ENCODE assay signal across 1 cellular context in the genomic region with DNA sequence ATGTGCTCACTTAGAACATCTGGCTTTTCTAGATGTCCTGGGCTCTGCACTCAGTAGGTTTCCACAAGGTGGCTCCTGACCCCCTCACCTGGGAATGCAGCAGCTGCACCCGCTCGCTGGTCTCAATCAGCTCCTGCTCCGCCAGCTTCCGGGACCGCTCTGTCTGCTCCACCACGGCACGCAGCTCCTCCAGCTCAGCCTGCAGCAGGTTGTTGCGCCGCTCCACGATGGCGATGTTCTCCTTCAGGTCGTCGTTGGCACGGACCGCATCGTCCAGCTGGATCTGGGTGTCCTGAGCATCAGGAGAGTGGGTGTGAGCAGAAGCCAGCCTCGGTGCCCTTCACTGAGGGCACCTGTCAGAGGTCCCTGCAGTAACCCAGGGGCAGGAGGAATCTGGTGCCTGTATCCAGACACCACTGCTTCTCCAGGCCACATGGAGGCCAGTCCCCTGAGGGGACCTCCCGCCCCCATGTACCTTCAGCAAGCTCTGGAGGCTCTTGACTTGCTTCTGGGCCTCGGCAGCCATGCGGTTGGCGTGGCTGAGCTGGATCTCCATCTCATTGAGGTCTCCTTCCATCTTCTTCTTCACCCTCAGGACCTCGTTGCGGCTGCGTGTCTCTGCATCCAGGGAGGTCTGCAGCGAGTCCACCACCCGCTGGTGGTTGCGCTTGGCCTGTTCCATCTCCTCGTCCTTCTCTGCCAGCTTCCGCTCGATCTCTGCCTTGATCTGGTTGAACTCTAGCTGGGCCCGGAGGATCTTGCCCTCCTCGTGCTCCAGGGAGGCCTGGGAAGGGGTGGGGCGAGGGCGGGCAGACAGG.
TF ChIP-seq lines count a peak whose summit lies in the region.

No MANE protein-coding gene starts in this region.

TF ChIP-seq in HepG2, 621 proteins besides CTCF, POLR2A, EP300 and RAD21 (continues in another document):
- TF ChIP-seq ELF3 (CRISPR knock-in tag; IDR thresholded peaks at IDR 0.05) (peak; percentile 67), ZNF263 (CRISPR knock-in tag; IDR thresholded peaks at IDR 0.05) (no peak), ZSCAN12 (CRISPR knock-in tag; IDR thresholded peaks at IDR 0.05) (no peak), U2AF2 (IDR thresholded peaks at IDR 0.05; ENCODE audit: low read depth, low read length) (no peak), TBX2 (CRISPR knock-in tag; IDR thresholded peaks at IDR 0.05; ENCODE audit: borderline replicate concordance) (0 out of 2 replicates have a peak, but pooled peaks have one; percentile 3), FOXA1 (IDR thresholded peaks at IDR 0.05) (no peak), FOXA1 (CRISPR knock-in tag; IDR thresholded peaks at IDR 0.05) (no peak), ZSCAN20 (CRISPR knock-in tag; IDR thresholded peaks at IDR 0.05; ENCODE audit: borderline replicate concordance) (no peak), ERF (CRISPR knock-in tag; IDR thresholded peaks at IDR 0.05) (no peak), CCAR2 (optimal IDR thresholded peaks at IDR 0.05; ENCODE audit: low read depth, low read length) (no peak), ZNF468 (CRISPR knock-in tag; IDR thresholded peaks at IDR 0.05) (no peak), PREB (CRISPR knock-in tag; IDR thresholded peaks at IDR 0.05) (no peak), ZBTB44 (CRISPR knock-in tag; IDR thresholded peaks at IDR 0.05) (no peak), ZNF558 (CRISPR knock-in tag; IDR thresholded peaks at IDR 0.05; ENCODE audit: borderline replicate concordance) (no peak), ZFP41 (CRISPR knock-in tag; IDR thresholded peaks at IDR 0.05; ENCODE audit: borderline replicate concordance) (no peak), NONO (IDR thresholded peaks at IDR 0.05) (no peak), NONO (CRISPR knock-in tag; conservative IDR thresholded peaks at IDR 0.05) (no peak), ZNF782 (CRISPR knock-in tag; IDR thresholded peaks at IDR 0.05; ENCODE audit: borderline replicate concordance) (no peak), HDAC1 (CRISPR knock-in tag; IDR thresholded peaks at IDR 0.05) (no peak), ZNF710 (CRISPR knock-in tag; IDR thresholded peaks at IDR 0.05; ENCODE audit: borderline replicate concordance) (no peak), ZNF768 (CRISPR knock-in tag; IDR thresholded peaks at IDR 0.05) (peak; percentile 20; the same call in 1 of the 2 replicates), ZNF337 (CRISPR knock-in tag; IDR thresholded peaks at IDR 0.05; ENCODE audit: borderline replicate concordance, low read depth) (no peak), ZNF329 (CRISPR knock-in tag; IDR thresholded peaks at IDR 0.05; ENCODE audit: low read depth) (no peak), HES4 (CRISPR knock-in tag; IDR thresholded peaks at IDR 0.05; ENCODE audit: borderline replicate concordance) (0 out of 2 replicates have a peak, but pooled peaks have one; percentile 21), RFXAP (CRISPR knock-in tag; IDR thresholded peaks at IDR 0.05; ENCODE audit: borderline replicate concordance) (no peak), NR0B2 (CRISPR knock-in tag; IDR thresholded peaks at IDR 0.05) (no peak), ZBTB38 (CRISPR knock-in tag; IDR thresholded peaks at IDR 0.05) (no peak), ZNF17 (CRISPR knock-in tag; IDR thresholded peaks at IDR 0.05) (no peak), ATM (IDR thresholded peaks at IDR 0.05; ENCODE audit: borderline replicate concordance) (no peak), ZNF577 (CRISPR knock-in tag; IDR thresholded peaks at IDR 0.05; ENCODE audit: borderline replicate concordance, low read depth) (no peak), ZNF773 (CRISPR knock-in tag; IDR thresholded peaks at IDR 0.05; ENCODE audit: borderline replicate concordance) (no peak), CBX2 (IDR thresholded peaks at IDR 0.05; ENCODE audit: low read depth, low read length) (no peak), CBX2 (CRISPR knock-in tag; IDR thresholded peaks at IDR 0.05; ENCODE audit: low read depth) (no peak), NFYC (CRISPR knock-in tag; IDR thresholded peaks at IDR 0.05) (no peak), ZNF703 (CRISPR knock-in tag; IDR thresholded peaks at IDR 0.05; ENCODE audit: borderline replicate concordance) (no peak), ZNF570 (CRISPR knock-in tag; IDR thresholded peaks at IDR 0.05; ENCODE audit: borderline replicate concordance) (no peak), AKNA (CRISPR knock-in tag; IDR thresholded peaks at IDR 0.05; ENCODE audit: borderline replicate concordance) (no peak), ZNF335 (CRISPR knock-in tag; IDR thresholded peaks at IDR 0.05) (no peak), MAF1 (CRISPR knock-in tag; IDR thresholded peaks at IDR 0.05; ENCODE audit: borderline replicate concordance) (no peak), FLYWCH1 (CRISPR knock-in tag; IDR thresholded peaks at IDR 0.05) (no peak), ZNF496 (CRISPR knock-in tag; IDR thresholded peaks at IDR 0.05; ENCODE audit: insufficient replicate concordance) (no peak), FIP1L1 (IDR thresholded peaks at IDR 0.05; ENCODE audit: borderline replicate concordance, insufficient read depth, low read depth, low read length) (no peak), HCFC1 (IDR thresholded peaks at IDR 0.05; ENCODE audit: low read depth, low read length) (0 out of 2 replicates have a peak, but pooled peaks have one; percentile 13), REL (CRISPR knock-in tag; conservative IDR thresholded peaks at IDR 0.05) (no peak), ZNF7 (CRISPR knock-in tag; IDR thresholded peaks at IDR 0.05) (no peak), KDM5A (IDR thresholded peaks at IDR 0.05; ENCODE audit: borderline replicate concordance, low read length) (no peak)
- TF ChIP-seq, protein P1, sequence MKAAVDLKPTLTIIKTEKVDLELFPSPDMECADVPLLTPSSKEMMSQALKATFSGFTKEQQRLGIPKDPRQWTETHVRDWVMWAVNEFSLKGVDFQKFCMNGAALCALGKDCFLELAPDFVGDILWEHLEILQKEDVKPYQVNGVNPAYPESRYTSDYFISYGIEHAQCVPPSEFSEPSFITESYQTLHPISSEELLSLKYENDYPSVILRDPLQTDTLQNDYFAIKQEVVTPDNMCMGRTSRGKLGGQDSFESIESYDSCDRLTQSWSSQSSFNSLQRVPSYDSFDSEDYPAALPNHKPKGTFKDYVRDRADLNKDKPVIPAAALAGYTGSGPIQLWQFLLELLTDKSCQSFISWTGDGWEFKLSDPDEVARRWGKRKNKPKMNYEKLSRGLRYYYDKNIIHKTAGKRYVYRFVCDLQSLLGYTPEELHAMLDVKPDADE (CRISPR knock-in tag; IDR thresholded peaks at IDR 0.05), result no peak
- TF ChIP-seq, protein P2, sequence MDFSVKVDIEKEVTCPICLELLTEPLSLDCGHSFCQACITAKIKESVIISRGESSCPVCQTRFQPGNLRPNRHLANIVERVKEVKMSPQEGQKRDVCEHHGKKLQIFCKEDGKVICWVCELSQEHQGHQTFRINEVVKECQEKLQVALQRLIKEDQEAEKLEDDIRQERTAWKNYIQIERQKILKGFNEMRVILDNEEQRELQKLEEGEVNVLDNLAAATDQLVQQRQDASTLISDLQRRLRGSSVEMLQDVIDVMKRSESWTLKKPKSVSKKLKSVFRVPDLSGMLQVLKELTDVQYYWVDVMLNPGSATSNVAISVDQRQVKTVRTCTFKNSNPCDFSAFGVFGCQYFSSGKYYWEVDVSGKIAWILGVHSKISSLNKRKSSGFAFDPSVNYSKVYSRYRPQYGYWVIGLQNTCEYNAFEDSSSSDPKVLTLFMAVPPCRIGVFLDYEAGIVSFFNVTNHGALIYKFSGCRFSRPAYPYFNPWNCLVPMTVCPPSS (IDR thresholded peaks at IDR 0.05), result no peak
- TF ChIP-seq, protein P3, sequence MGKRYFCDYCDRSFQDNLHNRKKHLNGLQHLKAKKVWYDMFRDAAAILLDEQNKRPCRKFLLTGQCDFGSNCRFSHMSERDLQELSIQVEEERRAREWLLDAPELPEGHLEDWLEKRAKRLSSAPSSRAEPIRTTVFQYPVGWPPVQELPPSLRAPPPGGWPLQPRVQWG (CRISPR knock-in tag; IDR thresholded peaks at IDR 0.05; ENCODE audit: borderline replicate concordance, low read depth), result no peak
- TF ChIP-seq, protein P4, sequence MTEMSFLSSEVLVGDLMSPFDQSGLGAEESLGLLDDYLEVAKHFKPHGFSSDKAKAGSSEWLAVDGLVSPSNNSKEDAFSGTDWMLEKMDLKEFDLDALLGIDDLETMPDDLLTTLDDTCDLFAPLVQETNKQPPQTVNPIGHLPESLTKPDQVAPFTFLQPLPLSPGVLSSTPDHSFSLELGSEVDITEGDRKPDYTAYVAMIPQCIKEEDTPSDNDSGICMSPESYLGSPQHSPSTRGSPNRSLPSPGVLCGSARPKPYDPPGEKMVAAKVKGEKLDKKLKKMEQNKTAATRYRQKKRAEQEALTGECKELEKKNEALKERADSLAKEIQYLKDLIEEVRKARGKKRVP (CRISPR knock-in tag; IDR thresholded peaks at IDR 0.05), result no peak
- TF ChIP-seq, protein P5, sequence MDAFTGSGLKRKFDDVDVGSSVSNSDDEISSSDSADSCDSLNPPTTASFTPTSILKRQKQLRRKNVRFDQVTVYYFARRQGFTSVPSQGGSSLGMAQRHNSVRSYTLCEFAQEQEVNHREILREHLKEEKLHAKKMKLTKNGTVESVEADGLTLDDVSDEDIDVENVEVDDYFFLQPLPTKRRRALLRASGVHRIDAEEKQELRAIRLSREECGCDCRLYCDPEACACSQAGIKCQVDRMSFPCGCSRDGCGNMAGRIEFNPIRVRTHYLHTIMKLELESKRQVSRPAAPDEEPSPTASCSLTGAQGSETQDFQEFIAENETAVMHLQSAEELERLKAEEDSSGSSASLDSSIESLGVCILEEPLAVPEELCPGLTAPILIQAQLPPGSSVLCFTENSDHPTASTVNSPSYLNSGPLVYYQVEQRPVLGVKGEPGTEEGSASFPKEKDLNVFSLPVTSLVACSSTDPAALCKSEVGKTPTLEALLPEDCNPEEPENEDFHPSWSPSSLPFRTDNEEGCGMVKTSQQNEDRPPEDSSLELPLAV (CRISPR knock-in tag; conservative IDR thresholded peaks at IDR 0.05; ENCODE audit: low read depth), result no peak
